Comparison of ENCODE assay signal across 33 cellular contexts in genomic region chr7:110675383-110676103, GRCh38.
DNase-seq lines count a peak whose midpoint lies in the region; ATAC-seq, FAIRE-seq and TF ChIP-seq lines count a peak whose summit lies in the region.
"Had no signal": no experiment of that assay in that cellular context is flagged by ENCODE, and none has a peak within 500 bp of the region (broad histone marks: within the 10 kb centered on the region; RNA-seq: fewer than 3 reads in every experiment).

No MANE protein-coding gene starts in this region.

- CTCF ChIA-PET in GM12878 (lab: Yijun Ruan, JAX): no interaction called here

- H3K4me3 ChIP-seq in GM12878: no peak overlapping the region
- H3K4me3 ChIP-seq: ascending aorta; BLaER1 treated with 17β-estradiol and CSF1 and Interleukin-3, amounts not matched to agents 10 nM and 100 nM; coronary artery had no signal

- FAIRE-seq in GM12878 (lab: Jason Lieb, UNC) (no peak), GM19239 (lab: Jason Lieb, UNC) (no peak)
- FAIRE-seq: keratinocyte had no signal

- H3K4me1 ChIP-seq in GM12878 (ENCODE audit: control insufficient read depth, insufficient read depth, low read length): no peaks in the 10 kb centered on the region
- H3K4me1 ChIP-seq: ascending aorta; BLaER1 treated with 17β-estradiol and CSF1 and Interleukin-3, amounts not matched to agents 10 nM and 100 nM had no signal

- H3K27me3 ChIP-seq in GM12878 (replicated peaks in 1 of 2; ENCODE audit: control insufficient read depth in 2 of 2, insufficient read depth in 2 of 2, low read length in 1 of 2): no peaks in the 10 kb centered on the region
- H3K27me3 ChIP-seq: ascending aorta; BLaER1 treated with 17β-estradiol and CSF1 and Interleukin-3, amounts not matched to agents 10 nM and 100 nM; neutrophil had no signal

- no peak for TF ChIP-seq RAD21 in GM12878 (IDR thresholded peaks at IDR 0.05; ENCODE audit: insufficient read depth, low read depth, low read length)

- TF ChIP-seq EP300 in GM12878 (IDR thresholded peaks at IDR 0.05; ENCODE audit: borderline replicate concordance in 1 of 2, control insufficient read depth in 1 of 2, low read depth in 2 of 2, low read length in 2 of 2): no peak

- no peaks in the 10 kb centered on the region for H3K36me3 ChIP-seq in GM12878 (ENCODE audit: control insufficient read depth in 2 of 2, insufficient read depth in 2 of 2, low read length in 1 of 2)
- H3K36me3 ChIP-seq: ascending aorta; BLaER1 treated with 17β-estradiol and CSF1 and Interleukin-3, amounts not matched to agents 10 nM and 100 nM; neutrophil had no signal

- no peak overlapping the region for H2AFZ ChIP-seq in GM12878 (ENCODE audit: control insufficient read depth, low read depth, low read length)

- H3K27ac ChIP-seq in GM12878 (ENCODE audit: control insufficient read depth, insufficient read depth): no peak overlapping the region
- H3K27ac ChIP-seq: ascending aorta; BLaER1 treated with 17β-estradiol and CSF1 and Interleukin-3, amounts not matched to agents 10 nM and 100 nM; coronary artery; neutrophil had no signal

- H3K9ac ChIP-seq in GM12878 (ENCODE audit: control insufficient read depth, insufficient read depth, low read length): no peak overlapping the region
- H3K9ac ChIP-seq: BLaER1 treated with 17β-estradiol and CSF1 and Interleukin-3, amounts not matched to agents 10 nM and 100 nM had no signal

- POLR2A ChIA-PET in GM12878 (lab: Charles Lee): no interaction called here

- in situ Hi-C loops in GM12878 (cut with MboI): no loop called here

- TF ChIP-seq CTCF in GM12878 (IDR thresholded peaks at IDR 0.05 in 2 of 3, conservative IDR thresholded peaks at IDR 0.05 in 1 of 3; ENCODE audit: control insufficient read depth in 2 of 3, extremely low read depth in 1 of 3, insufficient read depth in 1 of 3, low read depth in 3 of 3, low read length in 3 of 3): no peak

- no peak overlapping the region for H3K4me2 ChIP-seq in GM12878 (ENCODE audit: control insufficient read depth, insufficient read depth)
- H3K4me2 ChIP-seq: BLaER1 treated with 17β-estradiol and CSF1 and Interleukin-3, amounts not matched to agents 10 nM and 100 nM had no signal

- intact Hi-C loops in GM12878 (cut with micrococcal nuclease; ENCODE audit: unreplicated experiment): loop anchor here (5.0 kb wide), 2 partner anchors 242 to 407 kb away; no protein-coding TSS in a partner anchor

- DNase-seq in GM12878 (ENCODE audit: low read depth, low spot score): no peak
- DNase-seq in NCI-H526 (lab: John Stamatoyannopoulos, UW): no peak
- no peak for DNase-seq in GM19239 (ENCODE audit: insufficient read length, low spot score)
- DNase-seq: activated CD4-positive, alpha-beta T cell treated with anti-CD3 and anti-CD28 coated beads for 1 hour; activated CD8-positive, alpha-beta T cell treated with anti-CD3 and anti-CD28 coated beads for 36 hours; effector memory CD8-positive, alpha-beta T cell; foreskin fibroblast; head of caudate nucleus; IMR-90; naive B cell; NCI-H1694; NCI-H2171; NCI-H510A treated with DMSO at 0.1 percent for 48 hours; NK-92 treated with Interleukin-12 subunit alpha and Interleukin-12 subunit beta, amount 100 ng/mL, for 24 hours; PC-3; stimulated activated CD4-positive, alpha-beta T cell treated with anti-CD3 and anti-CD28 coated beads, Interleukin-12 subunit alpha, Interleukin-12 subunit beta, amount 100 ng/mL, for 4 hours; stimulated activated CD4-positive, alpha-beta T cell treated with anti-CD3 and anti-CD28 coated beads, Interleukin-4, amount 100 ng/mL, for 24 hours; substantia nigra; T-helper 2 cell had no signal

- SMC1A ChIA-PET in GM12878 (lab: Charles Lee; ENCODE audit: uncharacterized antibody, unreplicated experiment): no interaction called here

- peak; percentile 79 for ATAC-seq in GM18520 (IDR thresholded peaks at IDR 0.05; ENCODE audit: unreplicated experiment)
- ATAC-seq in GM19467 (IDR thresholded peaks at IDR 0.05; ENCODE audit: unreplicated experiment): peak; percentile 66
- peak; percentile 56 for ATAC-seq in HG03159 (IDR thresholded peaks at IDR 0.05; ENCODE audit: unreplicated experiment)
- ATAC-seq in GM12878: peak; percentile 92
- no peak for ATAC-seq in GM18502 (IDR thresholded peaks at IDR 0.05; ENCODE audit: poor library complexity, unreplicated experiment)
- ATAC-seq: activated CD8-positive, alpha-beta T cell treated with anti-CD3 and anti-CD28 coated beads for 36 hours; effector memory CD8-positive, alpha-beta T cell; esophagus mucosa; HCT116; PC-3; Right ventricle myocardium inferior; sciatic nerve; stimulated activated effector memory CD8-positive, alpha-beta T cell treated with anti-CD3 and anti-CD28 coated beads, Interleukin-12 subunit alpha, Interleukin-12 subunit beta, amount 100 ng/mL, for 72 hours had no signal

- BruUV-seq in GM12878 (replicated peaks; lab: Mats Ljungman, UMichigan): no TSS peak

- no peak for TF ChIP-seq POLR2A in GM12878 (IDR thresholded peaks at IDR 0.05; ENCODE audit: low read depth, low read length)

- no peaks in the 10 kb centered on the region for H3K79me2 ChIP-seq in GM12878 (ENCODE audit: control insufficient read depth, insufficient read depth, low read length)

- 26% methylated on average over 4 of the region's 4 CpGs for WGBS in GM12878 (ENCODE audit: insufficient coverage, insufficient replicate concordance, low lambda C conversion rate, missing lambda C conversion rate)

- no peaks in the 10 kb centered on the region; the same call in 2 of the 3 replicates for H3K9me3 ChIP-seq in GM12878 (replicated peaks; ENCODE audit: control insufficient read depth, insufficient read depth, low read length)
- H3K9me3 ChIP-seq: neutrophil had no signal

- RAD21 ChIA-PET in GM12878 (lab: Charles Lee; ENCODE audit: unreplicated experiment): interaction anchor here (1.0 kb wide), 1 partner anchor 408 kb away, joined by 3 read pairs; no protein-coding TSS in a partner anchor

- no peaks in the 10 kb centered on the region for H4K20me1 ChIP-seq in GM12878 (ENCODE audit: control insufficient read depth, insufficient read depth)
- H4K20me1 ChIP-seq: BLaER1 treated with 17β-estradiol and CSF1 and Interleukin-3, amounts not matched to agents 10 nM and 100 nM had no signal

TF ChIP-seq in GM12878, 131 proteins besides CTCF, POLR2A, EP300 and RAD21:
- TF ChIP-seq BHLHE40 (IDR thresholded peaks at IDR 0.05; ENCODE audit: borderline replicate concordance in 1 of 2, low read depth in 2 of 2, low read length in 1 of 2) (peak in 1 of 2 experiments; percentile 17; a peak in 1 of 4 replicates), MTA2 (IDR thresholded peaks at IDR 0.05; ENCODE audit: low read depth) (peak; percentile 91), GATAD2B (conservative IDR thresholded peaks at IDR 0.05; ENCODE audit: low read depth) (no peak), ZNF217 (IDR thresholded peaks at IDR 0.05) (peak; percentile 82; the same call in 1 of the 2 replicates), BMI1 (IDR thresholded peaks at IDR 0.05; ENCODE audit: borderline replicate concordance) (peak; percentile 50; the same call in 1 of the 2 replicates), IKZF1 (conservative IDR thresholded peaks at IDR 0.05) (peak; percentile 52), PML (IDR thresholded peaks at IDR 0.05; ENCODE audit: low read length) (no peak), IKZF2 (IDR thresholded peaks at IDR 0.05) (peak; percentile 30 to 49; a peak in 2 of 4 replicates), DPF2 (IDR thresholded peaks at IDR 0.05) (peak; percentile 68; the same call in 1 of the 2 replicates), ZNF384 (IDR thresholded peaks at IDR 0.05; ENCODE audit: borderline replicate concordance, low read depth, low read length) (peak; percentile 50; the same call in 1 of the 2 replicates), MEF2B (IDR thresholded peaks at IDR 0.05; ENCODE audit: partially characterized antibody, poor library complexity, severe bottlenecking) (peak; percentile 92), TCF3 (IDR thresholded peaks at IDR 0.05; ENCODE audit: borderline replicate concordance, insufficient read depth, low read depth, low read length) (no peak)
